8 cellular contexts compared by ENCODE assay signal in genomic region chr10:60208676-60209269, GRCh38.
DNase-seq lines count a peak whose midpoint lies in the region; ATAC-seq and TF ChIP-seq lines count a peak whose summit lies in the region.
"Had no signal": no experiment of that assay in that cellular context is flagged by ENCODE, and none has a peak within 500 bp of the region (broad histone marks: within the 10 kb centered on the region; RNA-seq: fewer than 3 reads in every experiment).

No MANE protein-coding gene starts in this region.

- H3K27ac ChIP-seq in uterus, result no peak overlapping the region

- no peak overlapping the region for H3K27ac Mint-ChIP-seq in activated naive CD4-positive, alpha-beta T cell treated with anti-CD3 and anti-CD28 coated beads for 36 hours
- H3K27ac Mint-ChIP-seq: T-helper 1 cell treated with Interleukin-12 subunit alpha and Interleukin-12 subunit beta and Interleukin-4 antibody, amounts not matched to agents 30 μg/mL and 1 μg/mL, for 36 hours had no signal

- ATAC-seq in GM21723 (IDR thresholded peaks at IDR 0.05; ENCODE audit: unreplicated experiment), result no peak

- intact Hi-C loops in uterus (cut with DNase I; ENCODE audit: low total_unique reads), result no loop called here
- intact Hi-C loops in activated naive CD4-positive, alpha-beta T cell treated with anti-CD3 and anti-CD28 coated beads for 36 hours (cut with micrococcal nuclease), result loop anchor here (1.0 kb wide), 4 partner anchors 93 to 582 kb away; no protein-coding TSS in a partner anchor

- TF ChIP-seq CTCF in GM12873 (IDR thresholded peaks at IDR 0.05; ENCODE audit: insufficient read depth, low read depth, low read length, missing control alignments) (peak; percentile 67), uterus (IDR thresholded peaks at IDR 0.05) (peak; percentile 62 to 81 (median 71))

- TF ChIP-seq POLR2A in uterus (IDR thresholded peaks at IDR 0.05), result no peak

- H3K9me3 ChIP-seq in uterus, result no peaks in the 10 kb centered on the region

- no peak overlapping the region for H3K4me3 ChIP-seq in uterus

- DNase-seq in M059J (ENCODE audit: low read depth) (peak; percentile 45), amniotic stem cell (lab: John Stamatoyannopoulos, UW) (peak; percentile 10), iris pigment epithelial cell (ENCODE audit: low read depth) (peak; percentile 54), uterus (no peak)
- DNase-seq in activated naive CD4-positive, alpha-beta T cell treated with anti-CD3 and anti-CD28 coated beads for 36 hours, result no peak

- H3K4me1 ChIP-seq in uterus, result no peaks in the 10 kb centered on the region

- no peak overlapping the region for H3K4me3 Mint-ChIP-seq in activated naive CD4-positive, alpha-beta T cell treated with anti-CD3 and anti-CD28 coated beads for 36 hours
- H3K4me3 Mint-ChIP-seq: T-helper 1 cell treated with Interleukin-12 subunit alpha and Interleukin-12 subunit beta and Interleukin-4 antibody, amounts not matched to agents 30 μg/mL and 1 μg/mL, for 36 hours had no signal

- H3K36me3 ChIP-seq in uterus, result no peaks in the 10 kb centered on the region

- peaks cover 9% of the 10 kb centered on the region for H3K36me3 Mint-ChIP-seq in activated naive CD4-positive, alpha-beta T cell treated with anti-CD3 and anti-CD28 coated beads for 36 hours (ENCODE audit: low read depth)

- H3K9me3 Mint-ChIP-seq in activated naive CD4-positive, alpha-beta T cell treated with anti-CD3 and anti-CD28 coated beads for 36 hours, result peaks cover 6% of the 10 kb centered on the region
- H3K9me3 Mint-ChIP-seq: T-helper 1 cell treated with Interleukin-12 subunit alpha and Interleukin-12 subunit beta and Interleukin-4 antibody, amounts not matched to agents 30 μg/mL and 1 μg/mL, for 36 hours had no signal

- H3K27me3 Mint-ChIP-seq in activated naive CD4-positive, alpha-beta T cell treated with anti-CD3 and anti-CD28 coated beads for 36 hours (ENCODE audit: low read depth), result no peaks in the 10 kb centered on the region

- CTCF ChIA-PET in activated naive CD4-positive, alpha-beta T cell treated with anti-CD3 and anti-CD28 coated beads for 36 hours (lab: Charles Lee), result interaction anchor here (0.6 to 1.8 kb wide), 4 partner anchors 21 to 237 kb away, joined by 3 to 6 read pairs (median 4); no protein-coding TSS in a partner anchor

- H3K27me3 ChIP-seq in uterus, result no peaks in the 10 kb centered on the region

- peaks cover 17% of the 10 kb centered on the region for H3K4me1 Mint-ChIP-seq in activated naive CD4-positive, alpha-beta T cell treated with anti-CD3 and anti-CD28 coated beads for 36 hours (ENCODE audit: low read depth)

Comparison
In these comparisons a context has a peak if more than half of its experiments do, and no peak if none do; other contexts are left out.
1. DNase-seq: peak in M059J (single experiment), amniotic stem cell (single experiment) and iris pigment epithelial cell (single experiment); none in uterus (0 of 2) and activated naive CD4-positive, alpha-beta T cell treated with anti-CD3 and anti-CD28 coated beads for 36 hours (single experiment).